9 cellular contexts compared by ENCODE assay signal in the genomic region with DNA sequence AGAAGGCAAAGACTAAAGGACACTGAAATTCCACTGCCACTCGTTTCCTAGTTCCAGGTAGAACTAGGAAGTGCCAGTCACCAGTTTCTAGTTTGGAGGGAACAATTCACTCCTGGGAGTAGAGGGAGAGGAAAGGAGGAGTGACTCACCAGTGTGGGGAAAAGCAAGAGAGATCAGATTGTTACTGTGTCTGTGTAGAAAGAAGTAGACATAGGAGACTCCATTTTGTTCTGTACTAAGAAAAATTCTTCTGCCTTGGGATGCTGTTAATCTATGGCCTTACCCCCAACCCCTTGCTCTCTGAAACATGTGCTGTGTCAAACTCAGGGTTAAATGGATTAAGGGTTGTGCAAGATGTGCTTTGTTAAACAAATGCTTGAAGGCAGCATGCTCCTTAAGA. TPM values are rescaled to one million over a fixed set of nuclear protein-coding genes. Genes with fewer than 3 reads are reported as not detected.
A peak's percentile ranks its signal among the peaks of the same experiment; 100 is the strongest.
DNase-seq lines count a peak whose midpoint lies in the region; ATAC-seq, FAIRE-seq and TF ChIP-seq lines count a peak whose summit lies in the region.
"Not testable (repeated sequence)": the region's sequence is repeated elsewhere in the genome, so short reads cannot be mapped to it uniquely, and the experiment has no call there.
"Had no signal": no experiment of that assay in that cellular context is flagged by ENCODE, and none has a peak within 500 bp of the region (broad histone marks: within the 10 kb centered on the region; RNA-seq: fewer than 3 reads in every experiment).

No MANE protein-coding gene starts in this region.

- FAIRE-seq in astrocyte (lab: Jason Lieb, UNC); HepG2 (lab: Jason Lieb, UNC): not testable (repeated sequence)

- POLR2A ChIA-PET in T-cell (lab: Charles Lee); HepG2 (lab: Yijun Ruan, JAX): not testable (repeated sequence)

- H3K4me1 ChIP-seq in astrocyte (ENCODE audit: insufficient read depth, low read length) (peaks cover 12% of the 10 kb centered on the region), HepG2 (ENCODE audit: insufficient read depth, low read length) (peaks cover 71% of the 10 kb centered on the region), trophoblast cell (ENCODE audit: control insufficient read depth in 1 of 2, insufficient read depth in 2 of 2, low read length in 2 of 2) (peaks cover 30 to 31% of the 10 kb centered on the region in 2 experiments), upper lobe of left lung (peaks cover 63 to 79% (median 68%) of the 10 kb centered on the region in 4 donors)

- H3K79me2 ChIP-seq in astrocyte (ENCODE audit: insufficient read depth, low read length): not testable (repeated sequence)
- H3K79me2 ChIP-seq in HepG2 (ENCODE audit: insufficient read depth, low read length) (peaks cover 55% of the 10 kb centered on the region), trophoblast cell (ENCODE audit: control insufficient read depth, insufficient read depth, low read length, poor library complexity) (peaks cover 29% of the 10 kb centered on the region)

- TF ChIP-seq EP300 in HepG2 (IDR thresholded peaks at IDR 0.05; ENCODE audit: low read depth in 2 of 2, low read length in 2 of 2); HepG2 (CRISPR knock-in tag; IDR thresholded peaks at IDR 0.05; ENCODE audit: borderline replicate concordance); upper lobe of left lung (IDR thresholded peaks at IDR 0.05): not testable (repeated sequence)

- not testable (repeated sequence) for H2BK5ac ChIP-seq in trophoblast cell (ENCODE audit: low read depth, low read length, poor library complexity)

- intact Hi-C loops in CD14-positive monocyte (cut with micrococcal nuclease); HepG2 (cut with micrococcal nuclease; ENCODE audit: unreplicated experiment): not testable (repeated sequence)

- H3K4me3 Mint-ChIP-seq in CD14-positive monocyte; T-cell; astrocyte (ENCODE audit: unreplicated experiment): not testable (repeated sequence)

- not testable (repeated sequence) for TF ChIP-seq RAD21 in HepG2 (CRISPR knock-in tag; IDR thresholded peaks at IDR 0.05)

- not testable (repeated sequence) for H3K4me3 ChIP-seq in astrocyte (ENCODE audit: insufficient read depth, low read depth, low read length); epithelial cell of esophagus (ENCODE audit: low read length); HepG2 (replicated peaks in 1 of 3; ENCODE audit: insufficient read depth in 1 of 3, low read depth in 2 of 3, low read length in 3 of 3); trophoblast cell (ENCODE audit: low read depth, low read length); upper lobe of left lung

- WGBS in HepG2 (ENCODE audit: low lambda C conversion rate): 36% methylated on average over 1 of the region's 1 CpG
- no CpG with 5 or more reads among the region's 1 CpG for WGBS in trophoblast cell (ENCODE audit: extremely low coverage, insufficient coverage, insufficient read length)
- 39 to 42% methylated on average over 1 of the region's 1 CpG for WGBS in upper lobe of left lung, 2 donors

- H3K9ac ChIP-seq in astrocyte (ENCODE audit: low read length); HepG2 (ENCODE audit: insufficient read depth, low read depth, low read length); trophoblast cell (ENCODE audit: low read length): not testable (repeated sequence)

- H3K23ac ChIP-seq in trophoblast cell (ENCODE audit: low read length): not testable (repeated sequence)

- H3K14ac ChIP-seq in trophoblast cell (ENCODE audit: low read length): not testable (repeated sequence)

- not testable (repeated sequence) for H3K4ac ChIP-seq in trophoblast cell (ENCODE audit: low read depth, low read length)

- CTCF ChIA-PET in T-cell (lab: Charles Lee); HepG2 (lab: Yijun Ruan, JAX; ENCODE audit: low intra/inter-chr PET ratio, low total read pairs): not testable (repeated sequence)

- not testable (repeated sequence) for H4K20me1 ChIP-seq in astrocyte (ENCODE audit: insufficient read depth, low read length); HepG2 (ENCODE audit: insufficient read depth, low read length)

- H3K9me3 Mint-ChIP-seq in CD14-positive monocyte; T-cell; astrocyte (ENCODE audit: unreplicated experiment): not testable (repeated sequence)

- ATAC-seq in T-cell (replicated peaks in 1 of 4); HepG2; upper lobe of left lung (ENCODE audit: low FRiP score in 2 of 2): not testable (repeated sequence)

- not testable (repeated sequence) for H3K36me3 Mint-ChIP-seq in CD14-positive monocyte; T-cell; astrocyte (ENCODE audit: low read depth, unreplicated experiment)

- not testable (repeated sequence) for H3K4me2 ChIP-seq in astrocyte (ENCODE audit: low read length); HepG2 (ENCODE audit: low read depth, low read length); trophoblast cell (ENCODE audit: low read length)

- H3K27ac ChIP-seq in astrocyte (ENCODE audit: low read depth, low read length); HepG2 (ENCODE audit: extremely low read length, insufficient read depth, low read length): not testable (repeated sequence)
- H3K27ac ChIP-seq in trophoblast cell (ENCODE audit: low read depth, low read length) (peak overlapping the region; percentile 73), upper lobe of left lung (peak overlapping the region; percentile 37 to 96 (median 91))

- H3K36me3 ChIP-seq in astrocyte (ENCODE audit: insufficient read depth, low read length); HepG2 (replicated peaks in 1 of 2; ENCODE audit: control insufficient read depth in 1 of 2, insufficient read depth in 2 of 2, low read length in 2 of 2); trophoblast cell (ENCODE audit: control insufficient read depth in 1 of 2, insufficient read depth in 2 of 2, low read length in 2 of 2); upper lobe of left lung: not testable (repeated sequence)

- H3K27ac Mint-ChIP-seq in CD14-positive monocyte (peak overlapping the region in 6 of 7 donors; percentile 43 to 96 (median 79)), T-cell (peak overlapping the region; percentile 33 to 88), astrocyte (ENCODE audit: unreplicated experiment) (peak overlapping the region; percentile 89)

- H3K18ac ChIP-seq in trophoblast cell (ENCODE audit: low read length): not testable (repeated sequence)

- peaks cover 76% of the 10 kb centered on the region for H3K4me1 Mint-ChIP-seq in CD14-positive monocyte
- peaks cover 48 to 59% (median 59%) of the 10 kb centered on the region in 3 donors for H3K4me1 Mint-ChIP-seq in T-cell
- peaks cover 42% of the 10 kb centered on the region for H3K4me1 Mint-ChIP-seq in astrocyte (ENCODE audit: low read depth, unreplicated experiment)

- not testable (repeated sequence) for BruUV-seq in HepG2 (replicated peaks; lab: Mats Ljungman, UMichigan)

- H3K9me3 ChIP-seq in astrocyte (ENCODE audit: insufficient read depth, low read depth, low read length); HepG2 (ENCODE audit: low read length); trophoblast cell (ENCODE audit: insufficient read depth, low read depth, low read length); upper lobe of left lung: not testable (repeated sequence)

- TF ChIP-seq CTCF in CD14-positive monocyte (IDR thresholded peaks at IDR 0.05); astrocyte (IDR thresholded peaks at IDR 0.05; ENCODE audit: insufficient read depth, low read depth, low read length); epithelial cell of esophagus (IDR thresholded peaks at IDR 0.05; ENCODE audit: insufficient read depth, low read depth, low read length, missing control alignments); HepG2 (CRISPR knock-in tag; IDR thresholded peaks at IDR 0.05); upper lobe of left lung (IDR thresholded peaks at IDR 0.05): not testable (repeated sequence)

- DNase-seq in CD14-positive monocyte (ENCODE audit: low spot score); T-cell; astrocyte (ENCODE audit: low read depth): not testable (repeated sequence)
- DNase-seq in HCEC 1CT (peak; percentile 24), epithelial cell of esophagus (ENCODE audit: low read depth) (peak; percentile 77), HepG2 (ENCODE audit: low spot score) (peak; percentile 20), trophoblast cell (peak; percentile 64 to 87), upper lobe of left lung (peak in 1 of 2 donors; percentile 38)

- H4K91ac ChIP-seq in trophoblast cell (ENCODE audit: low read depth, low read length): not testable (repeated sequence)

- H4K12ac ChIP-seq in trophoblast cell (ENCODE audit: low read depth, low read length): not testable (repeated sequence)

- in situ Hi-C loops in HepG2 (cut with HindIII; ENCODE audit: extremely low pct_ligation_motif_present, low pct_unique_long_range_greater_than_20kb): not testable (repeated sequence)

- not testable (repeated sequence) for H2BK120ac ChIP-seq in trophoblast cell (ENCODE audit: insufficient read depth, low read length, poor library complexity)

- H3K27me3 Mint-ChIP-seq in CD14-positive monocyte (ENCODE audit: low read depth in 3 of 3); T-cell; astrocyte (ENCODE audit: low read depth, unreplicated experiment): not testable (repeated sequence)

- not testable (repeated sequence) for H4K8ac ChIP-seq in trophoblast cell (ENCODE audit: low read depth, low read length)

- not testable (repeated sequence) for H2AK5ac ChIP-seq in trophoblast cell (ENCODE audit: low read length)

- not testable (repeated sequence) for H2AFZ ChIP-seq in astrocyte (ENCODE audit: low read depth, low read length); HepG2 (ENCODE audit: low read length); trophoblast cell (ENCODE audit: insufficient read depth, low read length, poor library complexity)

- H3K27me3 ChIP-seq in astrocyte (ENCODE audit: insufficient read depth, low read length): peaks cover 27% of the 10 kb centered on the region
- H3K27me3 ChIP-seq in HepG2 (ENCODE audit: control insufficient read depth in 1 of 2, insufficient read depth in 2 of 2, low read length in 2 of 2); trophoblast cell (ENCODE audit: insufficient read depth, low read length); upper lobe of left lung: not testable (repeated sequence)

- H3K79me1 ChIP-seq in trophoblast cell (ENCODE audit: low read length): peaks cover 43% of the 10 kb centered on the region

- not testable (repeated sequence) for TF ChIP-seq POLR2A in HepG2 (IDR thresholded peaks at IDR 0.05; ENCODE audit: insufficient read depth in 1 of 2, low read depth in 2 of 2, low read length in 2 of 2); upper lobe of left lung (IDR thresholded peaks at IDR 0.05)

- not testable (repeated sequence) for H2BK12ac ChIP-seq in trophoblast cell (ENCODE audit: low read length)

RNA-seq across cellular contexts. Expression of gene F11R, which starts 4.3 kb away (rescaled TPM):
- 10 to 100 TPM; 35.9 to 58.0 TPM for polyA plus RNA-seq in CD14-positive monocyte
- 10 to 100 TPM; 14.6 to 21.0 (median 18.7) TPM for total RNA-seq in T-cell
- 53.7 and 68.6 TPM in 2 replicates for total RNA-seq in astrocyte
- 41.4 and 95.8 TPM in 2 replicates for total RNA-seq in HepG2 (2016; rRNA removed; fragmentation: Illumina TruSeq; extraction: Trizol)
- total RNA-seq in HepG2 (2016; cell fraction: cytosol; rRNA removed; fragmentation: Illumina TruSeq; extraction: Trizol; ENCODE audit: low read depth): 4.5 and 5.4 TPM in 2 replicates
- total RNA-seq in HepG2 (2016; cell fraction: insoluble cytoplasmic fraction; rRNA removed; fragmentation: Illumina TruSeq; extraction: Trizol): 42.0 and 91.4 TPM in 2 replicates
- 13.3 and 15.6 TPM in 2 replicates for total RNA-seq in HepG2 (2016; cell fraction: membrane; rRNA removed; fragmentation: Illumina TruSeq; extraction: Trizol)
- 73.4 and 78.1 TPM in 2 replicates for total RNA-seq in HepG2 (2016; cell fraction: nucleus; rRNA removed; fragmentation: Illumina TruSeq; extraction: Trizol)
- polyA plus RNA-seq in HepG2 (2011; rRNA removed): 105 and 145 TPM in 2 replicates
- polyA plus RNA-seq in HepG2 (2011; cell fraction: cytosol; rRNA removed): 97.9 and 106 TPM in 2 replicates
- 65.0 and 70.1 TPM in 2 replicates for polyA plus RNA-seq in HepG2 (2011; cell fraction: nucleus; rRNA removed)
- 48.5 and 60.7 TPM in 2 replicates for polyA plus RNA-seq in HepG2 (2012)
- 4.5 and 4.7 TPM in 2 replicates for polyA plus RNA-seq in HepG2 (2016; cell fraction: cytosol; fragmentation: Illumina TruSeq; extraction: Trizol; ENCODE audit: low read depth)
- 24.5 and 27.5 TPM in 2 replicates for polyA plus RNA-seq in HepG2 (2016; cell fraction: insoluble cytoplasmic fraction; fragmentation: Illumina TruSeq; extraction: Trizol; ENCODE audit: low read depth)
- polyA plus RNA-seq in HepG2 (2016; cell fraction: membrane; fragmentation: Illumina TruSeq; extraction: Trizol; ENCODE audit: low read depth): 8.6 and 9.1 TPM in 2 replicates
- polyA plus RNA-seq in HepG2 (2016; cell fraction: nucleus; fragmentation: Illumina TruSeq; extraction: Trizol; ENCODE audit: insufficient read depth, low read depth): 69.9 and 80.4 TPM in 2 replicates
- 95.1 and 327 TPM in 2 replicates for polyA minus RNA-seq in HepG2 (2011; rRNA and poly(A)+ RNA removed; ENCODE audit: low replicate concordance)
- polyA minus RNA-seq in HepG2 (2011; cell fraction: cytosol; rRNA and poly(A)+ RNA removed): 74.7 and 90.1 TPM in 2 replicates
- 27.6 and 39.4 TPM in 2 replicates for polyA minus RNA-seq in HepG2 (2011; cell fraction: nucleus; rRNA and poly(A)+ RNA removed)
- polyA plus RNA-seq in trophoblast cell (2013): 119 and 129 TPM in 2 replicates
- total RNA-seq in upper lobe of left lung: 100 to 1,000 TPM in 5 of 6 donors, 10 to 100 TPM in 1; 99.0 to 209 (median 172) TPM

RNA-seq across cellular contexts. Expression of gene TSTD1, which starts 22.1 kb away (rescaled TPM):
- polyA plus RNA-seq in CD14-positive monocyte (10 to 100 TPM; 11.8 to 20.3 TPM), HepG2 (2011; rRNA removed) (0.15 TPM in 1 of 2 replicates, not detected in the other)
- total RNA-seq in T-cell (100 to 1,000 TPM in 2 of 5 donors, 10 to 100 TPM in 3; 39.9 to 130 (median 94.8) TPM), astrocyte (9.5 TPM in 2 replicates), HepG2 (2016; rRNA removed; fragmentation: Illumina TruSeq; extraction: Trizol) (0.31 TPM in 1 of 2 replicates, not detected in the other), upper lobe of left lung (100 to 1,000 TPM in 4 of 6 donors, 10 to 100 TPM in 2; 56.2 to 170 (median 113) TPM)
- total RNA-seq in HepG2 (2016; cell fraction: cytosol; rRNA removed; fragmentation: Illumina TruSeq; extraction: Trizol; ENCODE audit: low read depth): not detected in 2 replicates
- total RNA-seq in HepG2 (2016; cell fraction: insoluble cytoplasmic fraction; rRNA removed; fragmentation: Illumina TruSeq; extraction: Trizol): 0.22 TPM in 1 of 2 replicates, not detected in the other
- not detected in 2 replicates for total RNA-seq in HepG2 (2016; cell fraction: membrane; rRNA removed; fragmentation: Illumina TruSeq; extraction: Trizol)
- 0.99 TPM in 1 of 2 replicates, not detected in the other for total RNA-seq in HepG2 (2016; cell fraction: nucleus; rRNA removed; fragmentation: Illumina TruSeq; extraction: Trizol)
- not detected in 2 replicates for polyA plus RNA-seq in HepG2 (2011; cell fraction: cytosol; rRNA removed)
- polyA plus RNA-seq in HepG2 (2011; cell fraction: nucleus; rRNA removed): 0.55 and 0.79 TPM in 2 replicates
- not detected in 2 replicates for polyA plus RNA-seq in HepG2 (2012)
- not detected in 2 replicates for polyA plus RNA-seq in HepG2 (2016; cell fraction: cytosol; fragmentation: Illumina TruSeq; extraction: Trizol; ENCODE audit: low read depth)
- polyA plus RNA-seq in HepG2 (2016; cell fraction: insoluble cytoplasmic fraction; fragmentation: Illumina TruSeq; extraction: Trizol; ENCODE audit: low read depth): not detected in 2 replicates
- not detected in 2 replicates for polyA plus RNA-seq in HepG2 (2016; cell fraction: membrane; fragmentation: Illumina TruSeq; extraction: Trizol; ENCODE audit: low read depth)
- not detected in 2 replicates for polyA plus RNA-seq in HepG2 (2016; cell fraction: nucleus; fragmentation: Illumina TruSeq; extraction: Trizol; ENCODE audit: insufficient read depth, low read depth)
- 0.28 and 1.2 TPM in 2 replicates for polyA minus RNA-seq in HepG2 (2011; rRNA and poly(A)+ RNA removed; ENCODE audit: low replicate concordance)
- not detected in 2 replicates for polyA minus RNA-seq in HepG2 (2011; cell fraction: cytosol; rRNA and poly(A)+ RNA removed)
- polyA minus RNA-seq in HepG2 (2011; cell fraction: nucleus; rRNA and poly(A)+ RNA removed): 0.87 and 1.2 TPM in 2 replicates
- polyA plus RNA-seq in trophoblast cell (2013): 89.6 and 89.7 TPM in 2 replicates

RNA-seq across cellular contexts. Expression of gene USF1, which starts 29.1 kb away (rescaled TPM):
- polyA plus RNA-seq in CD14-positive monocyte (10 to 100 TPM in 1 of 2 donors, 1 to 10 TPM in 1; 6.3 to 25.5 TPM), HepG2 (2011; rRNA removed) (26.9 and 40.0 TPM in 2 replicates)
- total RNA-seq in T-cell (10 to 100 TPM; 65.4 to 96.1 (median 92.2) TPM), astrocyte (61.3 and 70.1 TPM in 2 replicates), HepG2 (2016; rRNA removed; fragmentation: Illumina TruSeq; extraction: Trizol) (32.2 and 39.4 TPM in 2 replicates), upper lobe of left lung (100 to 1,000 TPM in 1 of 6 donors, 10 to 100 TPM in 5; 78.2 to 151 (median 84.2) TPM)
- 10.2 and 10.9 TPM in 2 replicates for total RNA-seq in HepG2 (2016; cell fraction: cytosol; rRNA removed; fragmentation: Illumina TruSeq; extraction: Trizol; ENCODE audit: low read depth)
- 35.2 and 38.6 TPM in 2 replicates for total RNA-seq in HepG2 (2016; cell fraction: insoluble cytoplasmic fraction; rRNA removed; fragmentation: Illumina TruSeq; extraction: Trizol)
- 21.9 and 22.5 TPM in 2 replicates for total RNA-seq in HepG2 (2016; cell fraction: membrane; rRNA removed; fragmentation: Illumina TruSeq; extraction: Trizol)
- total RNA-seq in HepG2 (2016; cell fraction: nucleus; rRNA removed; fragmentation: Illumina TruSeq; extraction: Trizol): 36.9 and 43.8 TPM in 2 replicates
- 13.4 and 14.2 TPM in 2 replicates for polyA plus RNA-seq in HepG2 (2011; cell fraction: cytosol; rRNA removed)
- polyA plus RNA-seq in HepG2 (2011; cell fraction: nucleus; rRNA removed): 155 and 169 TPM in 2 replicates
- 15.0 and 18.0 TPM in 2 replicates for polyA plus RNA-seq in HepG2 (2012)
- polyA plus RNA-seq in HepG2 (2016; cell fraction: cytosol; fragmentation: Illumina TruSeq; extraction: Trizol; ENCODE audit: low read depth): 5.6 and 6.8 TPM in 2 replicates
- polyA plus RNA-seq in HepG2 (2016; cell fraction: insoluble cytoplasmic fraction; fragmentation: Illumina TruSeq; extraction: Trizol; ENCODE audit: low read depth): 25.5 and 27.5 TPM in 2 replicates
- 12.4 and 13.2 TPM in 2 replicates for polyA plus RNA-seq in HepG2 (2016; cell fraction: membrane; fragmentation: Illumina TruSeq; extraction: Trizol; ENCODE audit: low read depth)
- 90.2 and 94.9 TPM in 2 replicates for polyA plus RNA-seq in HepG2 (2016; cell fraction: nucleus; fragmentation: Illumina TruSeq; extraction: Trizol; ENCODE audit: insufficient read depth, low read depth)
- 71.6 and 214 TPM in 2 replicates for polyA minus RNA-seq in HepG2 (2011; rRNA and poly(A)+ RNA removed; ENCODE audit: low replicate concordance)
- 13.4 and 14.8 TPM in 2 replicates for polyA minus RNA-seq in HepG2 (2011; cell fraction: cytosol; rRNA and poly(A)+ RNA removed)
- 21.8 and 24.0 TPM in 2 replicates for polyA minus RNA-seq in HepG2 (2011; cell fraction: nucleus; rRNA and poly(A)+ RNA removed)
- polyA plus RNA-seq in trophoblast cell (2013): 43.5 and 43.8 TPM in 2 replicates

RNA-seq across cellular contexts. Expression of gene ARHGAP30, which starts 53.0 kb away (rescaled TPM):
- polyA plus RNA-seq in CD14-positive monocyte (100 to 1,000 TPM; 101 to 140 TPM), HepG2 (2011; rRNA removed) (0.13 and 0.17 TPM in 2 replicates)
- total RNA-seq in T-cell (100 to 1,000 TPM; 193 to 299 (median 279) TPM), astrocyte (0.19 and 0.25 TPM in 2 replicates), HepG2 (2016; rRNA removed; fragmentation: Illumina TruSeq; extraction: Trizol) (0.20 TPM in 1 of 2 replicates, not detected in the other), upper lobe of left lung (10 to 100 TPM; 26.8 to 69.9 (median 51.2) TPM)
- total RNA-seq in HepG2 (2016; cell fraction: cytosol; rRNA removed; fragmentation: Illumina TruSeq; extraction: Trizol; ENCODE audit: low read depth): not detected in 2 replicates
- total RNA-seq in HepG2 (2016; cell fraction: insoluble cytoplasmic fraction; rRNA removed; fragmentation: Illumina TruSeq; extraction: Trizol): 0.07 and 0.37 TPM in 2 replicates
- not detected in 2 replicates for total RNA-seq in HepG2 (2016; cell fraction: membrane; rRNA removed; fragmentation: Illumina TruSeq; extraction: Trizol)
- total RNA-seq in HepG2 (2016; cell fraction: nucleus; rRNA removed; fragmentation: Illumina TruSeq; extraction: Trizol): 0.16 and 0.34 TPM in 2 replicates
- polyA plus RNA-seq in HepG2 (2011; cell fraction: cytosol; rRNA removed): 0.04 and 0.05 TPM in 2 replicates
- 0.61 and 0.68 TPM in 2 replicates for polyA plus RNA-seq in HepG2 (2011; cell fraction: nucleus; rRNA removed)
- 0.16 and 0.21 TPM in 2 replicates for polyA plus RNA-seq in HepG2 (2012)
- polyA plus RNA-seq in HepG2 (2016; cell fraction: cytosol; fragmentation: Illumina TruSeq; extraction: Trizol; ENCODE audit: low read depth): 0.03 TPM in 1 of 2 replicates, not detected in the other
- polyA plus RNA-seq in HepG2 (2016; cell fraction: insoluble cytoplasmic fraction; fragmentation: Illumina TruSeq; extraction: Trizol; ENCODE audit: low read depth): 0.07 and 0.09 TPM in 2 replicates
- 0.03 and 0.05 TPM in 2 replicates for polyA plus RNA-seq in HepG2 (2016; cell fraction: membrane; fragmentation: Illumina TruSeq; extraction: Trizol; ENCODE audit: low read depth)
- 0.46 and 0.75 TPM in 2 replicates for polyA plus RNA-seq in HepG2 (2016; cell fraction: nucleus; fragmentation: Illumina TruSeq; extraction: Trizol; ENCODE audit: insufficient read depth, low read depth)
- polyA minus RNA-seq in HepG2 (2011; rRNA and poly(A)+ RNA removed; ENCODE audit: low replicate concordance): 0.02 and 0.09 TPM in 2 replicates
- not detected in 2 replicates for polyA minus RNA-seq in HepG2 (2011; cell fraction: cytosol; rRNA and poly(A)+ RNA removed)
- polyA minus RNA-seq in HepG2 (2011; cell fraction: nucleus; rRNA and poly(A)+ RNA removed): 0.13 and 1.2 TPM in 2 replicates
- polyA plus RNA-seq in trophoblast cell (2013): 0.82 and 0.97 TPM in 2 replicates
- polyA plus RNA-seq: neural cell had no signal
